ENCODE assay signal across 1 cellular context in genomic region chr9:38380872-38381534, GRCh38.
TF ChIP-seq lines count a peak whose summit lies in the region.

No MANE protein-coding gene starts in this region.

TF ChIP-seq in K562, 482 proteins besides CTCF, POLR2A, EP300 and RAD21 (continued from another document):
- peak; percentile 60; the same call in 1 of the 2 replicates for TF ChIP-seq MGA (IDR thresholded peaks at IDR 0.05)
- no peak for TF ChIP-seq SP1 (CRISPR knock-in tag; IDR thresholded peaks at IDR 0.05)
- peak; percentile 32; the same call in 1 of the 2 replicates for TF ChIP-seq JUND (IDR thresholded peaks at IDR 0.05; ENCODE audit: borderline replicate concordance, low read depth, low read length)
- peak; percentile 32; the same call in 2 of the 3 replicates for TF ChIP-seq JUND (tag; IDR thresholded peaks at IDR 0.05; ENCODE audit: borderline replicate concordance, low read depth, low read length)
- peak; percentile 43; the same call in 1 of the 2 replicates for TF ChIP-seq BACH1 (tag; IDR thresholded peaks at IDR 0.05)
- TF ChIP-seq FOXO4 (CRISPR knock-in tag; IDR thresholded peaks at IDR 0.05): no peak
- TF ChIP-seq FOXK1 (CRISPR knock-in tag; IDR thresholded peaks at IDR 0.05; ENCODE audit: borderline replicate concordance): no peak
- TF ChIP-seq ZNF143 (CRISPR knock-in tag; IDR thresholded peaks at IDR 0.05): no peak
- 0 out of 2 replicates have a peak, but pooled peaks have one; percentile 32 for TF ChIP-seq ESRRB (CRISPR knock-in tag; IDR thresholded peaks at IDR 0.05; ENCODE audit: borderline replicate concordance)
- 0 out of 2 replicates have a peak, but pooled peaks have one; percentile 21 for TF ChIP-seq ZNF134 (CRISPR knock-in tag; conservative IDR thresholded peaks at IDR 0.05)
